13 cellular contexts compared by ENCODE assay signal in the genomic region with DNA sequence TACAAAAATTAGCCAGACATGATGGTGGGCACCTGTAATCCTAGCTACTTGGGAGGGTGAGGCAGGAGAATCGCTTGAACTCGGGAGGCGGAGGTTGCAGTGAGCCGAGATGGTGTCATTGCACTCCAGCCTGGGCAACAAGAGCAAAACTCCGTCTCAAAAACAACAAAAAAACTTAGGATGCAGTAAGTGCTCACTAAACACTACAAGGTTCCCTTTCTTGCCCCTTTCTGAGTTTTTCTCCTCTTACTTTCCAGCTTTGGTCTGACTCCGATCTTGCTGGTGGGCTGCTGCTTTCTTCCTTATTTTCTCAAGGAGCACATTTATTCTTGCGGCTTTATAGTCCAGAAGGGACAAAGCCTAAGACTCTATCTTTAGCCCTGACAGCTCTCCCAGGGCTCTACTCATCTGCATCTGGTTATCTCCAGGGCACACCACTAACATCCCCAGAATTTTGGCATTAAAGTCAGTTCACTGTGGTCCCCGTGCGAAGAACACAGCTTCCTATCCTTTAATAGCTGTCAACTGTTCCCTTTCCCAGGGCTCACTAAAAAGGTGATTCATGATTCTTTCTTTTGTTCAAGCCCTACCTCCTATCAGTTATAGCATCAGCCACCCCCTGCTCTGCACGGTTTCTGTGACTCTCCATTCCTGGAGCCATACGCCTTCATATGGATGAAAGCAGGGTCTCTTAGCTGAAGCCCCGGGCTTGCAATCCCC.
"Had no signal": no experiment of that assay in that cellular context is flagged by ENCODE, and none has a peak within 500 bp of the region (broad histone marks: within the 10 kb centered on the region; RNA-seq: fewer than 3 reads in every experiment).

No MANE protein-coding gene starts in this region.

- H3K27ac ChIP-seq: adrenal gland, upper lobe of right lung, VCaP had no signal

- H3K36me3 ChIP-seq: adrenal gland, upper lobe of right lung had no signal

- DNase-seq: activated CD4-positive, alpha-beta T cell treated with anti-CD3 and anti-CD28 coated beads, Interleukin-2, amount 50 U/mL, for 1 hour; activated CD4-positive, CD25-positive, alpha-beta regulatory T cell treated with anti-CD3 and anti-CD28 coated beads, Interleukin-2, amount 50 U/mL, for 72 hours; activated CD8-positive, alpha-beta memory T cell treated with anti-CD3 and anti-CD28 coated beads, Interleukin-2, amount 50 U/mL, for 48 hours; activated gamma-delta T cell treated with Interleukin-2 at 50 U/mL for 16 hours; adrenal gland; effector memory CD8-positive, alpha-beta T cell; foreskin melanocyte; glutamatergic neuron; retina; stimulated activated naive CD4-positive, alpha-beta T cell; T-helper 9 cell; upper lobe of right lung had no signal

- H3K4me3 ChIP-seq: adrenal gland, upper lobe of right lung had no signal

- H3K4me1 ChIP-seq: adrenal gland, upper lobe of right lung had no signal

- H3K27me3 ChIP-seq: adrenal gland, upper lobe of right lung had no signal

- H3K9me3 ChIP-seq: adrenal gland, upper lobe of right lung had no signal
